ENCODE assay signal across 8 cellular contexts in genomic region chr10:110226555-110226925, GRCh38. TPM values are rescaled to one million over a fixed set of nuclear protein-coding genes. Genes with fewer than 3 reads are reported as not detected.
DNase-seq lines count a peak whose midpoint lies in the region; ATAC-seq and TF ChIP-seq lines count a peak whose summit lies in the region.

No MANE protein-coding gene starts in this region.

- peak overlapping the region; percentile 88 to 99 for H3K27ac ChIP-seq in coronary artery

- peak overlapping the region; percentile 93 for H3K4me3 Mint-ChIP-seq in activated CD4-positive, alpha-beta T cell treated with anti-CD3 and anti-CD28 coated beads, Interleukin-2, amount 10 ng/mL, durations not matched to agents 7 days and 5 days

- H3K4me1 Mint-ChIP-seq in activated CD4-positive, alpha-beta T cell treated with anti-CD3 and anti-CD28 coated beads, Interleukin-2, amount 10 ng/mL, durations not matched to agents 7 days and 5 days, result peaks cover 40% of the 10 kb centered on the region

- peak overlapping the region; percentile 94 for H3K4me3 ChIP-seq in coronary artery

- H3K36me3 Mint-ChIP-seq in activated CD4-positive, alpha-beta T cell treated with anti-CD3 and anti-CD28 coated beads, Interleukin-2, amount 10 ng/mL, durations not matched to agents 7 days and 5 days (ENCODE audit: low read depth), result peaks cover 5% of the 10 kb centered on the region

- peak; percentile 73 to 82 for DNase-seq in NCI-H2081 (lab: John Stamatoyannopoulos, UW)
- no peak for DNase-seq in NCI-H2081 treated with DMSO at 0.1 percent for 48 hours (lab: John Stamatoyannopoulos, UW)
- DNase-seq in NCI-H345 (lab: John Stamatoyannopoulos, UW), result peak; percentile 85
- peak; percentile 84 for DNase-seq in activated CD4-positive, alpha-beta T cell treated with anti-CD3 and anti-CD28 coated beads, Interleukin-2, amount 10 ng/mL, durations not matched to agents 7 days and 5 days
- DNase-seq in coronary artery (ENCODE audit: low spot score), result no peak
- DNase-seq in left lobe of liver (ENCODE audit: low spot score), result peak; percentile 90
- DNase-seq in stimulated activated CD4-positive, alpha-beta T cell treated with anti-CD3 and anti-CD28 coated beads, Interleukin-2, amount 100 ng/mL, for 24 hours, result peak; percentile 87 to 88

- POLR2A ChIA-PET in activated CD4-positive, alpha-beta T cell treated with anti-CD3 and anti-CD28 coated beads, Interleukin-2, amount 10 ng/mL, durations not matched to agents 7 days and 5 days (lab: Charles Lee), result interaction anchor here (0.6 kb wide), 1 partner anchor 89 kb away, joined by 3 read pairs; no protein-coding TSS in a partner anchor

- H3K9me3 Mint-ChIP-seq in activated CD4-positive, alpha-beta T cell treated with anti-CD3 and anti-CD28 coated beads, Interleukin-2, amount 10 ng/mL, durations not matched to agents 7 days and 5 days, result no peaks in the 10 kb centered on the region

- no peak for TF ChIP-seq CTCF in coronary artery (IDR thresholded peaks at IDR 0.05)

- ATAC-seq in left lobe of liver (peak; percentile 78), HG02840 (IDR thresholded peaks at IDR 0.05; ENCODE audit: low FRiP score, unreplicated experiment) (no peak)

- H3K27me3 Mint-ChIP-seq in activated CD4-positive, alpha-beta T cell treated with anti-CD3 and anti-CD28 coated beads, Interleukin-2, amount 10 ng/mL, durations not matched to agents 7 days and 5 days, result no peaks in the 10 kb centered on the region

- CTCF ChIA-PET in activated CD4-positive, alpha-beta T cell treated with anti-CD3 and anti-CD28 coated beads, Interleukin-2, amount 10 ng/mL, durations not matched to agents 7 days and 5 days (lab: Charles Lee), result no interaction called here

- peak overlapping the region; percentile 92 for H3K27ac Mint-ChIP-seq in activated CD4-positive, alpha-beta T cell treated with anti-CD3 and anti-CD28 coated beads, Interleukin-2, amount 10 ng/mL, durations not matched to agents 7 days and 5 days

RNA-seq across cellular contexts. Expression of gene MXI1, which starts 19.1 kb away (rescaled TPM):
- 10 to 100 TPM; 16.2 to 19.8 TPM for total RNA-seq in activated CD4-positive, alpha-beta T cell treated with anti-CD3 and anti-CD28 coated beads, Interleukin-2, amount 10 ng/mL, durations not matched to agents 7 days and 5 days
- total RNA-seq in left lobe of liver, result 26.3 TPM

Comparison
In these comparisons a context has a peak if more than half of its experiments do, and no peak if none do; other contexts are left out.
1. DNase-seq: peak in NCI-H2081 (2 of 2), NCI-H345 (single experiment), activated CD4-positive, alpha-beta T cell treated with anti-CD3 and anti-CD28 coated beads, Interleukin-2, amount 10 ng/mL, durations not matched to agents 7 days and 5 days (single experiment), left lobe of liver (single experiment) and stimulated activated CD4-positive, alpha-beta T cell treated with anti-CD3 and anti-CD28 coated beads, Interleukin-2, amount 100 ng/mL, for 24 hours (2 of 2); none in NCI-H2081 treated with DMSO at 0.1 percent for 48 hours (single experiment) and coronary artery (single experiment).